In genomic region chr6:53544500-53545308, GRCh38 we compare ENCODE assay signal across 8 cellular contexts. TPM values are rescaled to one million over a fixed set of nuclear protein-coding genes. Genes with fewer than 3 reads are reported as not detected.
DNase-seq lines count a peak whose midpoint lies in the region; ATAC-seq, FAIRE-seq and TF ChIP-seq lines count a peak whose summit lies in the region.

Gene GCLC, minus strand, starts transcription at chr6:53545101. Its CDS starts 456 bp downstream, at chr6:53544645.

- POLR2A ChIA-PET in naive thymus-derived CD4-positive, alpha-beta T cell (lab: Charles Lee) = interaction anchor here (1.6 to 3.6 kb wide), 2 partner anchors 102 to 107 kb away, joined by 6 to 19 read pairs; no protein-coding TSS in a partner anchor

- H3K27me3 ChIP-seq in DND-41 (ENCODE audit: insufficient read depth, low read length, poor library complexity) (no peaks in the 10 kb centered on the region), KMS-11 (ENCODE audit: insufficient read depth, low read depth) (no peaks in the 10 kb centered on the region)
- no peaks in the 10 kb centered on the region for H3K27me3 ChIP-seq in naive thymus-derived CD4-positive, alpha-beta T cell (ENCODE audit: control insufficient read depth in 2 of 2, insufficient read depth in 2 of 2, low read length in 2 of 2)

- no peak for FAIRE-seq in RCC 7860 (lab: Jason Lieb, UNC)

- H3K36me3 ChIP-seq in DND-41 (ENCODE audit: insufficient read depth, low read length) (peaks cover 7% of the 10 kb centered on the region; the same call in 1 of the 2 replicates), KMS-11 (ENCODE audit: insufficient read depth) (no peaks in the 10 kb centered on the region)
- no peaks in the 10 kb centered on the region for H3K36me3 ChIP-seq in naive thymus-derived CD4-positive, alpha-beta T cell (ENCODE audit: control insufficient read depth in 2 of 3, insufficient read depth in 3 of 3, low read length in 3 of 3)

- H3K79me2 ChIP-seq in DND-41 (ENCODE audit: insufficient read depth, low read length) = peaks cover 47% of the 10 kb centered on the region
- H3K79me2 ChIP-seq in KMS-11 (ENCODE audit: insufficient read depth, low read depth) = peaks cover 46% of the 10 kb centered on the region

- intact Hi-C loops in naive thymus-derived CD4-positive, alpha-beta T cell (cut with micrococcal nuclease) = loop anchor here (1.0 to 10.0 kb wide), 18 partner anchors 51 to 1262 kb away; partner anchors contain the start of genes ELOVL5 (in 2 of the 2), GSTA4 (in 2 of the 2), EFHC1 (in 1 of the 2) and MCM3 (in 1 of the 2)

- CTCF ChIA-PET in naive thymus-derived CD4-positive, alpha-beta T cell (lab: Charles Lee) = interaction anchor here (1.0 to 1.5 kb wide), 5 partner anchors 12 to 173 kb away, joined by 3 to 4 read pairs (median 3); no protein-coding TSS in a partner anchor

- peaks cover 0 to 13% (median 10%) of the 10 kb centered on the region in 5 donors for H3K36me3 Mint-ChIP-seq in naive thymus-derived CD4-positive, alpha-beta T cell
- peaks cover 1 to 6% of the 10 kb centered on the region in 2 donors for H3K36me3 Mint-ChIP-seq in stimulated activated naive B cell treated with anti-CD40 and anti-IgM and Interleukin-4, amounts not matched to agents 10 μg/mL and 1 μg/mL and 100 μg/mL, for 72 hours

- DNase-seq in DND-41 (peak; percentile 95), RCC 7860 (ENCODE audit: low spot score) (peak; percentile 87), activated T-helper 1 cell treated with Interleukin-2 at 50 U/mL for 16 hours (ENCODE audit: low read depth) (peak; percentile 78), fibroblast of gingiva (ENCODE audit: low read depth) (peak; percentile 94)
- peak; percentile 70 to 85 (median 81) for DNase-seq in naive thymus-derived CD4-positive, alpha-beta T cell
- DNase-seq in stimulated activated naive B cell treated with anti-CD40 and anti-IgM and Interleukin-4, amounts not matched to agents 10 μg/mL and 1 μg/mL and 100 μg/mL, for 72 hours = peak; percentile 92

- H2AFZ ChIP-seq in DND-41 (ENCODE audit: low read depth, low read length) (peak within 1 kb of the TSS; percentile 80), KMS-11 (ENCODE audit: low read depth) (peak within 1 kb of the TSS; percentile 68)

- H3K4me3 Mint-ChIP-seq in naive thymus-derived CD4-positive, alpha-beta T cell = peak within 1 kb of the TSS; percentile 87 to 100 (median 96)
- peak within 1 kb of the TSS; percentile 91 to 96 for H3K4me3 Mint-ChIP-seq in stimulated activated naive B cell treated with anti-CD40 and anti-IgM and Interleukin-4, amounts not matched to agents 10 μg/mL and 1 μg/mL and 100 μg/mL, for 72 hours

- H3K27ac ChIP-seq in DND-41 (ENCODE audit: low read length) = peak within 1 kb of the TSS; percentile 77
- peak within 1 kb of the TSS; percentile 78 for H3K27ac ChIP-seq in KMS-11
- H3K27ac ChIP-seq in naive thymus-derived CD4-positive, alpha-beta T cell (ENCODE audit: low read depth, low read length) = peak within 1 kb of the TSS; percentile 67

- H3K9ac ChIP-seq in DND-41 (ENCODE audit: low read depth, low read length) (peak within 1 kb of the TSS; percentile 79), KMS-11 (peak within 1 kb of the TSS; percentile 83)

- H3K4me3 ChIP-seq in DND-41 (ENCODE audit: low read depth in 1 of 2, low read length in 2 of 2) (peak within 1 kb of the TSS; percentile 71 to 77), KMS-11 (IDR thresholded peaks at IDR 0.05; ENCODE audit: insufficient read depth, low read depth, low read length) (no peak within 1 kb of the TSS)
- H3K4me3 ChIP-seq in naive thymus-derived CD4-positive, alpha-beta T cell (ENCODE audit: low read length) = peak within 1 kb of the TSS; percentile 83

- H3K4me2 ChIP-seq in DND-41 (ENCODE audit: insufficient read depth, low read length) = peak within 1 kb of the TSS; percentile 83
- peak within 1 kb of the TSS; percentile 81 for H3K4me2 ChIP-seq in KMS-11

- peaks cover 18% of the 10 kb centered on the region; the same call in 1 of the 2 replicates for H4K20me1 ChIP-seq in DND-41 (ENCODE audit: insufficient read depth, low read length)
- no peaks in the 10 kb centered on the region for H4K20me1 ChIP-seq in KMS-11 (ENCODE audit: insufficient read depth)

- no peaks in the 10 kb centered on the region for H3K9me3 ChIP-seq in DND-41 (ENCODE audit: insufficient read depth, low read length, severe bottlenecking)
- no peaks in the 10 kb centered on the region for H3K9me3 ChIP-seq in naive thymus-derived CD4-positive, alpha-beta T cell (ENCODE audit: control insufficient read depth in 2 of 3, low read length in 3 of 3)

- TF ChIP-seq CTCF in DND-41 (IDR thresholded peaks at IDR 0.05; ENCODE audit: borderline replicate concordance, extremely low read depth, low read length, poor library complexity, severe bottlenecking) = peak; percentile 75
- peak; percentile 44; the same call in 1 of the 2 replicates for TF ChIP-seq CTCF in KMS-11 (conservative IDR thresholded peaks at IDR 0.05; ENCODE audit: low read depth, low read length)

- peaks cover 0 to 3% (median 0%) of the 10 kb centered on the region in 11 donors for H3K9me3 Mint-ChIP-seq in naive thymus-derived CD4-positive, alpha-beta T cell
- no peaks in the 10 kb centered on the region for H3K9me3 Mint-ChIP-seq in stimulated activated naive B cell treated with anti-CD40 and anti-IgM and Interleukin-4, amounts not matched to agents 10 μg/mL and 1 μg/mL and 100 μg/mL, for 72 hours

- H3K27ac Mint-ChIP-seq in naive thymus-derived CD4-positive, alpha-beta T cell = peak within 1 kb of the TSS; percentile 84 to 94 (median 91)
- H3K27ac Mint-ChIP-seq in stimulated activated naive B cell treated with anti-CD40 and anti-IgM and Interleukin-4, amounts not matched to agents 10 μg/mL and 1 μg/mL and 100 μg/mL, for 72 hours = peak within 1 kb of the TSS; percentile 95

- peaks cover 29 to 80% (median 66%) of the 10 kb centered on the region in 7 donors for H3K4me1 Mint-ChIP-seq in naive thymus-derived CD4-positive, alpha-beta T cell
- H3K4me1 Mint-ChIP-seq in stimulated activated naive B cell treated with anti-CD40 and anti-IgM and Interleukin-4, amounts not matched to agents 10 μg/mL and 1 μg/mL and 100 μg/mL, for 72 hours = peaks cover 35 to 46% of the 10 kb centered on the region in 2 donors

- H3K27me3 Mint-ChIP-seq in naive thymus-derived CD4-positive, alpha-beta T cell = peaks cover 0 to 21% (median 0%) of the 10 kb centered on the region in 5 donors
- no peaks in the 10 kb centered on the region for H3K27me3 Mint-ChIP-seq in stimulated activated naive B cell treated with anti-CD40 and anti-IgM and Interleukin-4, amounts not matched to agents 10 μg/mL and 1 μg/mL and 100 μg/mL, for 72 hours

- H3K4me1 ChIP-seq in DND-41 (ENCODE audit: insufficient read depth, low read length) (peaks cover 66% of the 10 kb centered on the region), KMS-11 (ENCODE audit: low read depth, poor library complexity, severe bottlenecking) (peaks cover 30% of the 10 kb centered on the region)
- H3K4me1 ChIP-seq in naive thymus-derived CD4-positive, alpha-beta T cell (ENCODE audit: control insufficient read depth in 2 of 2, insufficient read depth in 2 of 2, low read length in 2 of 2) = peaks cover 22 to 23% of the 10 kb centered on the region in 2 donors

- ATAC-seq in DND-41 (ENCODE audit: insufficient read depth, low read depth) (peak; percentile 75), GM21723 (IDR thresholded peaks at IDR 0.05; ENCODE audit: unreplicated experiment) (peak; percentile 69)
- ATAC-seq in naive thymus-derived CD4-positive, alpha-beta T cell = peak; percentile 75
- peak; percentile 72 to 73 for ATAC-seq in stimulated activated naive B cell treated with anti-CD40 and anti-IgM and Interleukin-4, amounts not matched to agents 10 μg/mL and 1 μg/mL and 100 μg/mL, for 72 hours (replicated peaks)

RNA-seq across cellular contexts. Expression of gene GCLC, which starts in this region (rescaled TPM):
- 10 to 100 TPM; 18.5 to 37.5 (median 27.6) TPM for total RNA-seq in naive thymus-derived CD4-positive, alpha-beta T cell
- polyA plus RNA-seq in naive thymus-derived CD4-positive, alpha-beta T cell = 10 to 100 TPM in 1 of 2 donors, 1 to 10 TPM in 1; 8.3 to 14.9 TPM
